8 cellular contexts compared by ENCODE assay signal in genomic region chr1:1777950-1778826, GRCh38.
DNase-seq lines count a peak whose midpoint lies in the region; ATAC-seq and TF ChIP-seq lines count a peak whose summit lies in the region.

Gene NADK, minus strand, starts transcription at chr1:1778470. Its CDS starts 13,064 bp downstream, at chr1:1765406.

- peak within 1 kb of the TSS; percentile 94 to 99 for H3K27ac ChIP-seq in mucosa of rectum (ENCODE audit: low read depth in 2 of 2, low read length in 2 of 2)

- DNase-seq in AG08396 (ENCODE audit: low spot score) (peak; percentile 97), NCI-H774 (lab: John Stamatoyannopoulos, UW) (peak; percentile 46), activated T-cell treated with anti-CD3 and anti-CD28 coated beads for 1 hour (ENCODE audit: low read depth) (peak; percentile 66), epithelial cell of esophagus (ENCODE audit: low read depth) (peak; percentile 57)
- peak; percentile 61 for DNase-seq in stimulated activated CD8-positive, alpha-beta memory T cell treated with anti-CD3 and anti-CD28 coated beads, Interleukin-4, amount 100 ng/mL, for 24 hours (ENCODE audit: low read depth)

- H3K27me3 ChIP-seq in mucosa of rectum (ENCODE audit: control insufficient read depth in 2 of 2, insufficient read depth in 2 of 2, low read length in 2 of 2), result no peaks in the 10 kb centered on the region

- peak within 1 kb of the TSS; percentile 76 to 99 for H3K9ac ChIP-seq in mucosa of rectum (ENCODE audit: low read depth in 1 of 2, low read length in 2 of 2)

- peak; percentile 46 for TF ChIP-seq POLR2A in GM18526 (IDR thresholded peaks at IDR 0.05; ENCODE audit: extremely low read depth, insufficient read length)

- ATAC-seq in HG03064 (IDR thresholded peaks at IDR 0.05; ENCODE audit: low read depth, unreplicated experiment), result peak; percentile 44

- H3K9me3 ChIP-seq in mucosa of rectum (ENCODE audit: control insufficient read depth in 2 of 2, low read length in 2 of 2), result no peaks in the 10 kb centered on the region

- no peak for TF ChIP-seq CTCF in epithelial cell of esophagus (IDR thresholded peaks at IDR 0.05; ENCODE audit: insufficient read depth, low read depth, low read length, missing control alignments)

- peak within 1 kb of the TSS; percentile 73 for H3K4me3 ChIP-seq in epithelial cell of esophagus (ENCODE audit: low read length)
- H3K4me3 ChIP-seq in mucosa of rectum (ENCODE audit: low read length in 2 of 2), result peak within 1 kb of the TSS; percentile 84 to 86

- peaks cover 65 to 68% of the 10 kb centered on the region in 2 donors for H3K4me1 ChIP-seq in mucosa of rectum (ENCODE audit: control insufficient read depth in 2 of 2, insufficient read depth in 2 of 2, low read length in 2 of 2)

- no peaks in the 10 kb centered on the region for H3K36me3 ChIP-seq in mucosa of rectum (ENCODE audit: control insufficient read depth in 2 of 2, insufficient read depth in 2 of 2, low read length in 2 of 2)

Comparison
In these comparisons a context has a peak if more than half of its experiments do, and no peak if none do; other contexts are left out.
1. Peak in every context shown above with its lines: DNase-seq, ATAC-seq, H3K4me3 ChIP-seq and H3K27ac ChIP-seq.
2. DNase-seq: peak in every context shown above with its lines; median percentile 97 in AG08396; 66 in activated T-cell treated with anti-CD3 and anti-CD28 coated beads for 1 hour; 61 in stimulated activated CD8-positive, alpha-beta memory T cell treated with anti-CD3 and anti-CD28 coated beads, Interleukin-4, amount 100 ng/mL, for 24 hours; 57 in epithelial cell of esophagus; 46 in NCI-H774.